15 cellular contexts compared by ENCODE assay signal in the genomic region with DNA sequence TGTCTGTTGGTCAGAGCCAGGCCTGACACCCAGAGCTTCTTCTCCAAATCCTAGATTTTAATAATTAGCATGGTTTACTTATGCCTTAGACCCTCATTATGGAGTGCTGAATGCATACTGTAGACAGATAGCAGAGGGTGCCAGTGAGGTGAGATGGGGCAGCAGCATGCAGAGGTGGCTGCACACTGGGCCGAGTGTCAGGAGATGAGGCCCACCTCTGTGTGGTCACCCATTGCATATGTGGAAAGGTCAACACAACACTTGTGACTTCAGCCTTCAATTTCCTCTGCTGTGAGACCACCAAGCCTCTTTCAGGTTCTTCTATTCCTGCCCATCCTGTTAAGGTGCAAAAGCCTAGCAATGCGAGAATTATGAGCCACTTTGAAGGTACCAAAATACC. TPM values are rescaled to one million over a fixed set of nuclear protein-coding genes. Genes with fewer than 3 reads are reported as not detected.
DNase-seq lines count a peak whose midpoint lies in the region; ATAC-seq and TF ChIP-seq lines count a peak whose summit lies in the region.
"Had no signal": no experiment of that assay in that cellular context is flagged by ENCODE, and none has a peak within 500 bp of the region (broad histone marks: within the 10 kb centered on the region; RNA-seq: fewer than 3 reads in every experiment).

No MANE protein-coding gene starts in this region.

- H3K79me2 ChIP-seq in KMS-11 (ENCODE audit: insufficient read depth, low read depth) = no peaks in the 10 kb centered on the region; the same call in 1 of the 2 replicates

- H3K4me1 Mint-ChIP-seq in activated CD8-positive, alpha-beta memory T cell treated with anti-CD3 and anti-CD28 coated beads, Interleukin-2, amount 10 ng/mL, durations not matched to agents 7 days and 5 days = peaks cover 44% of the 10 kb centered on the region
- peaks cover 47% of the 10 kb centered on the region for H3K4me1 Mint-ChIP-seq in activated naive CD8-positive, alpha-beta T cell treated with anti-CD3 and anti-CD28 coated beads for 36 hours

- WGBS in spleen, 5 donors = 71 to 85% (median 73%) methylated on average over 1 to 2 of the region's 2 CpGs

- H3K4me3 Mint-ChIP-seq in activated CD8-positive, alpha-beta memory T cell treated with anti-CD3 and anti-CD28 coated beads, Interleukin-2, amount 10 ng/mL, durations not matched to agents 7 days and 5 days = peak overlapping the region; percentile 77
- peak overlapping the region; percentile 78 for H3K4me3 Mint-ChIP-seq in activated naive CD8-positive, alpha-beta T cell treated with anti-CD3 and anti-CD28 coated beads for 36 hours
- H3K4me3 Mint-ChIP-seq: neural progenitor cell had no signal

- CTCF ChIA-PET in activated CD8-positive, alpha-beta memory T cell treated with anti-CD3 and anti-CD28 coated beads, Interleukin-2, amount 10 ng/mL, durations not matched to agents 7 days and 5 days (lab: Charles Lee) = interaction anchor here (1.2 to 3.9 kb wide), 2 partner anchors 11 to 41 kb away, joined by 3 to 13 read pairs; no protein-coding TSS in a partner anchor

- H3K27ac ChIP-seq in KMS-11 = peak overlapping the region; percentile 95
- peak overlapping the region; percentile 42 to 88 (median 74) for H3K27ac ChIP-seq in spleen
- H3K27ac ChIP-seq: neural progenitor cell, vagina had no signal

- TF ChIP-seq POLR2A in spleen (IDR thresholded peaks at IDR 0.05) = no peak

- H3K36me3 ChIP-seq in KMS-11 (ENCODE audit: insufficient read depth) (no peaks in the 10 kb centered on the region), spleen (peaks cover 0 to 5% (median under 1%) of the 10 kb centered on the region in 6 donors)
- H3K36me3 ChIP-seq: neural progenitor cell, vagina had no signal

- no peak for DNase-seq in activated CD8-positive, alpha-beta memory T cell treated with anti-CD3 and anti-CD28 coated beads, Interleukin-2, amount 10 ng/mL, durations not matched to agents 7 days and 5 days
- DNase-seq in activated CD8-positive, alpha-beta memory T cell treated with anti-CD3 and anti-CD28 coated beads, Interleukin-2, amount 50 U/mL, for 48 hours = no peak
- DNase-seq in activated naive CD8-positive, alpha-beta T cell treated with anti-CD3 and anti-CD28 coated beads for 36 hours = no peak
- DNase-seq in spleen (no peak), foreskin fibroblast (no peak), globus pallidus (ENCODE audit: low spot score) (no peak)
- DNase-seq: COR-L47, heart left ventricle, MG63, NCI-H2029 treated with DMSO at 0.1 percent for 48 hours, NCI-H510A treated with DMSO at 0.1 percent for 48 hours had no signal

- H4K20me1 ChIP-seq in KMS-11 (ENCODE audit: insufficient read depth) = no peaks in the 10 kb centered on the region

- no peaks in the 10 kb centered on the region for H3K9me3 ChIP-seq in spleen
- H3K9me3 ChIP-seq: heart left ventricle, MG63, vagina had no signal

- H3K4me1 ChIP-seq in KMS-11 (ENCODE audit: low read depth, poor library complexity, severe bottlenecking) = peaks cover 38% of the 10 kb centered on the region
- peaks cover 11 to 37% (median 26%) of the 10 kb centered on the region in 6 donors for H3K4me1 ChIP-seq in spleen
- H3K4me1 ChIP-seq: neural progenitor cell, vagina had no signal

- no peak for TF ChIP-seq CTCF in KMS-11 (conservative IDR thresholded peaks at IDR 0.05; ENCODE audit: low read depth, low read length)
- TF ChIP-seq CTCF in spleen (IDR thresholded peaks at IDR 0.05 in 8 of 11, conservative IDR thresholded peaks at IDR 0.05 in 3 of 11) = no peak
- TF ChIP-seq CTCF in foreskin fibroblast (IDR thresholded peaks at IDR 0.05; ENCODE audit: low read depth, low read length) = no peak

- peak overlapping the region; percentile 98 for H3K27ac Mint-ChIP-seq in activated CD8-positive, alpha-beta memory T cell treated with anti-CD3 and anti-CD28 coated beads, Interleukin-2, amount 10 ng/mL, durations not matched to agents 7 days and 5 days
- H3K27ac Mint-ChIP-seq in activated naive CD8-positive, alpha-beta T cell treated with anti-CD3 and anti-CD28 coated beads for 36 hours = peak overlapping the region; percentile 90
- H3K27ac Mint-ChIP-seq: neural progenitor cell had no signal

- intact Hi-C loops in spleen (cut with DNase I; ENCODE audit: low total_unique reads) = loop anchor here (5.0 kb wide), 1 partner anchor 36 kb away; no protein-coding TSS in a partner anchor

- no peaks in the 10 kb centered on the region for H3K27me3 Mint-ChIP-seq in activated CD8-positive, alpha-beta memory T cell treated with anti-CD3 and anti-CD28 coated beads, Interleukin-2, amount 10 ng/mL, durations not matched to agents 7 days and 5 days
- H3K27me3 Mint-ChIP-seq in activated naive CD8-positive, alpha-beta T cell treated with anti-CD3 and anti-CD28 coated beads for 36 hours = no peaks in the 10 kb centered on the region

- H3K27me3 ChIP-seq in KMS-11 (ENCODE audit: insufficient read depth, low read depth) = no peaks in the 10 kb centered on the region
- no peaks in the 10 kb centered on the region for H3K27me3 ChIP-seq in spleen (replicated peaks in 1 of 7)
- H3K27me3 ChIP-seq: heart left ventricle, MG63, neural progenitor cell, vagina had no signal

- peaks cover 2% of the 10 kb centered on the region for H3K36me3 Mint-ChIP-seq in activated CD8-positive, alpha-beta memory T cell treated with anti-CD3 and anti-CD28 coated beads, Interleukin-2, amount 10 ng/mL, durations not matched to agents 7 days and 5 days
- H3K36me3 Mint-ChIP-seq in activated naive CD8-positive, alpha-beta T cell treated with anti-CD3 and anti-CD28 coated beads for 36 hours = peaks cover 1% of the 10 kb centered on the region

- H2AFZ ChIP-seq in KMS-11 (ENCODE audit: low read depth) = no peak overlapping the region
- H2AFZ ChIP-seq: neural progenitor cell had no signal

- H3K4me3 ChIP-seq in KMS-11 (IDR thresholded peaks at IDR 0.05; ENCODE audit: insufficient read depth, low read depth, low read length) (no peak overlapping the region), spleen (no peak overlapping the region), foreskin fibroblast (ENCODE audit: low read depth in 1 of 2, low read length in 2 of 2) (no peak overlapping the region)
- H3K4me3 ChIP-seq: MG63, neural progenitor cell, vagina had no signal

- peak overlapping the region; percentile 79 for H3K4me2 ChIP-seq in KMS-11
- H3K4me2 ChIP-seq: neural progenitor cell had no signal

- no peak for ATAC-seq in activated CD8-positive, alpha-beta memory T cell treated with anti-CD3 and anti-CD28 coated beads, Interleukin-2, amount 10 ng/mL, durations not matched to agents 7 days and 5 days
- ATAC-seq in GM18519 (IDR thresholded peaks at IDR 0.05; ENCODE audit: low FRiP score, unreplicated experiment) = no peak
- ATAC-seq: heart left ventricle had no signal

- H3K9me3 Mint-ChIP-seq in activated CD8-positive, alpha-beta memory T cell treated with anti-CD3 and anti-CD28 coated beads, Interleukin-2, amount 10 ng/mL, durations not matched to agents 7 days and 5 days (ENCODE audit: low read depth) = no peaks in the 10 kb centered on the region
- H3K9me3 Mint-ChIP-seq in activated naive CD8-positive, alpha-beta T cell treated with anti-CD3 and anti-CD28 coated beads for 36 hours = no peaks in the 10 kb centered on the region
- H3K9me3 Mint-ChIP-seq: neural progenitor cell had no signal

- peak overlapping the region; percentile 72; the same call in 1 of the 2 replicates for H3K9ac ChIP-seq in KMS-11
- H3K9ac ChIP-seq: neural progenitor cell had no signal

RNA-seq across cellular contexts. Expression of gene NMT2, which starts 39.7 kb away (rescaled TPM):
- 10 to 100 TPM; 21.3 to 31.7 TPM for total RNA-seq in activated CD8-positive, alpha-beta memory T cell treated with anti-CD3 and anti-CD28 coated beads, Interleukin-2, amount 10 ng/mL, durations not matched to agents 7 days and 5 days
- total RNA-seq in activated naive CD8-positive, alpha-beta T cell treated with anti-CD3 and anti-CD28 coated beads for 36 hours = 10 to 100 TPM; 11.3 to 11.7 TPM
- total RNA-seq in spleen = 10 to 100 TPM; 11.3 to 19.2 (median 14.6) TPM
- polyA plus RNA-seq in spleen = 10 to 100 TPM in 1 of 3 donors, 1 to 10 TPM in 2; 4.3 to 10.2 (median 6.0) TPM
